ENCODE assay signal across 19 cellular contexts in genomic region chrX:71315917-71316316, GRCh38. TPM values are rescaled to one million over a fixed set of nuclear protein-coding genes. Genes with fewer than 3 reads are reported as not detected.
A peak's percentile ranks its signal among the peaks of the same experiment; 100 is the strongest.
DNase-seq lines count a peak whose midpoint lies in the region; ATAC-seq, FAIRE-seq and TF ChIP-seq lines count a peak whose summit lies in the region.
"Had no signal": no experiment of that assay in that cellular context is flagged by ENCODE, and none has a peak within 500 bp of the region (broad histone marks: within the 10 kb centered on the region; RNA-seq: fewer than 3 reads in every experiment).

No MANE protein-coding gene starts in this region.

- H3K79me2 ChIP-seq in smooth muscle cell (ENCODE audit: low read depth): no peaks in the 10 kb centered on the region

- H3F3A ChIP-seq in smooth muscle cell (ENCODE audit: low read depth): no peaks in the 10 kb centered on the region

- H3K4me2 ChIP-seq in smooth muscle cell: no peak overlapping the region

- H3K4me3 ChIP-seq in fibroblast of the aortic adventitia (ENCODE audit: low read depth, low read length) (no peak overlapping the region), smooth muscle cell (no peak overlapping the region)
- H3K4me3 ChIP-seq: ascending aorta, lower lobe of right lung, thoracic aorta had no signal

- H3K4me1 ChIP-seq in smooth muscle cell (ENCODE audit: low read depth): no peaks in the 10 kb centered on the region
- H3K4me1 ChIP-seq: ascending aorta, lower lobe of right lung had no signal

- DNase-seq in GM12891 (ENCODE audit: insufficient read length, low spot score) (no peak), amniotic epithelial cell (ENCODE audit: low read depth) (peak; percentile 90), fibroblast of the aortic adventitia (ENCODE audit: low read depth) (peak; percentile 86), smooth muscle cell (lab: John Stamatoyannopoulos, UW; ENCODE audit: unreplicated experiment) (no peak), NCI-H446 treated with DMSO at 0.1 percent for 48 hours (lab: John Stamatoyannopoulos, UW) (no peak), NCI-H748 treated with DMSO at 0.1 percent for 48 hours (lab: John Stamatoyannopoulos, UW) (no peak)
- DNase-seq: activated effector memory CD4-positive, alpha-beta T cell treated with Interleukin-2 at 50 U/mL for 16 hours; effector CD4-positive, alpha-beta T cell; foreskin melanocyte; lower lobe of right lung; natural killer cell; NCI-H2081; NCI-H774; right cardiac atrium; stimulated activated CD8-positive, alpha-beta memory T cell treated with anti-CD3 and anti-CD28 coated beads, Interleukin-4, amount 100 ng/mL, for 48 hours; SW 1271 had no signal

- no peak overlapping the region for H2AFZ ChIP-seq in smooth muscle cell (ENCODE audit: low read depth)

- TF ChIP-seq POLR2A in GM12891 (IDR thresholded peaks at IDR 0.05; ENCODE audit: low read depth, low read length): no peak

- peak; percentile 48 for FAIRE-seq in GM12891 (lab: Jason Lieb, UNC)

- no peak for ATAC-seq in GM18511 (IDR thresholded peaks at IDR 0.05; ENCODE audit: unreplicated experiment)
- ATAC-seq: lower lobe of right lung, natural killer cell had no signal

- H3K9ac ChIP-seq in smooth muscle cell (ENCODE audit: low read depth): no peak overlapping the region

- no peaks in the 10 kb centered on the region for H4K20me1 ChIP-seq in smooth muscle cell (ENCODE audit: low read depth)

- no peaks in the 10 kb centered on the region for H3K36me3 ChIP-seq in smooth muscle cell (ENCODE audit: low read depth)
- H3K36me3 ChIP-seq: lower lobe of right lung, thoracic aorta had no signal

- TF ChIP-seq CTCF in fibroblast of the aortic adventitia (IDR thresholded peaks at IDR 0.05; ENCODE audit: insufficient read depth, low read length) (no peak), smooth muscle cell (IDR thresholded peaks at IDR 0.05; ENCODE audit: borderline replicate concordance, insufficient read depth, poor library complexity, severe bottlenecking) (no peak)

- no peaks in the 10 kb centered on the region for H3K9me3 ChIP-seq in smooth muscle cell (replicated peaks; ENCODE audit: low read depth)
- H3K9me3 ChIP-seq: ascending aorta, lower lobe of right lung, thoracic aorta had no signal

- no peaks in the 10 kb centered on the region for H3K27me3 ChIP-seq in smooth muscle cell (ENCODE audit: low read depth)
- H3K27me3 ChIP-seq: ascending aorta had no signal

- 88% methylated on average over 7 of the region's 7 CpGs for WGBS in smooth muscle cell (ENCODE audit: low lambda C conversion rate)

- H3K27ac ChIP-seq in smooth muscle cell (ENCODE audit: low read depth): peak overlapping the region; percentile 52
- H3K27ac ChIP-seq: ascending aorta, lower lobe of right lung, thoracic aorta had no signal

TF ChIP-seq in GM12891, 5 proteins besides CTCF, POLR2A, EP300 and RAD21:
- TF ChIP-seq POU2F2 (IDR thresholded peaks at IDR 0.05; ENCODE audit: low read depth, low read length): no peak
- no peak for TF ChIP-seq TAF1 (IDR thresholded peaks at IDR 0.05; ENCODE audit: low read depth, low read length)
- no peak for TF ChIP-seq SPI1 (IDR thresholded peaks at IDR 0.05; ENCODE audit: low read depth, low read length)
- TF ChIP-seq PAX5 (IDR thresholded peaks at IDR 0.05; ENCODE audit: insufficient read depth, low read length, severe bottlenecking): no peak
- no peak for TF ChIP-seq POLR2AphosphoS5 (IDR thresholded peaks at IDR 0.05; ENCODE audit: low read depth, low read length)

RNA-seq across cellular contexts. Expression of gene ITGB1BP2, which starts 14.4 kb away (rescaled TPM):
- 1.9 TPM for polyA plus RNA-seq in GM12891 (2012; ENCODE audit: low read depth, missing spikeins)
- 2.6 and 6.2 TPM in 2 replicates for total RNA-seq in fibroblast of the aortic adventitia (ENCODE audit: low replicate concordance)
- total RNA-seq in smooth muscle cell: 2.0 and 3.1 TPM in 2 replicates
- 0.96 TPM in 1 of 2 replicates, not detected in the other for polyA plus RNA-seq in smooth muscle cell
- total RNA-seq: ascending aorta had no signal

RNA-seq across cellular contexts. Expression of gene NONO, which starts 32.5 kb away (rescaled TPM):
- 244 TPM for polyA plus RNA-seq in GM12891 (2012; ENCODE audit: low read depth, missing spikeins)
- total RNA-seq in fibroblast of the aortic adventitia (ENCODE audit: low replicate concordance) (330 and 444 TPM in 2 replicates), smooth muscle cell (255 and 256 TPM in 2 replicates)
- polyA plus RNA-seq in smooth muscle cell: 174 and 192 TPM in 2 replicates

RNA-seq across cellular contexts. Expression of gene TAF1, which starts 50.2 kb away (rescaled TPM):
- 11.4 TPM for polyA plus RNA-seq in GM12891 (2012; ENCODE audit: low read depth, missing spikeins)
- total RNA-seq in fibroblast of the aortic adventitia (ENCODE audit: low replicate concordance) (29.8 and 74.4 TPM in 2 replicates), smooth muscle cell (14.0 and 20.3 TPM in 2 replicates)
- 2.7 and 3.2 TPM in 2 replicates for polyA plus RNA-seq in smooth muscle cell

Comparison
In these comparisons a context has a peak if more than half of its experiments do, and no peak if none do; other contexts are left out.
1. DNase-seq: peak in amniotic epithelial cell (single experiment) and fibroblast of the aortic adventitia (single experiment); none in GM12891 (single experiment), smooth muscle cell (single experiment), NCI-H446 treated with DMSO at 0.1 percent for 48 hours (single experiment) and NCI-H748 treated with DMSO at 0.1 percent for 48 hours (single experiment).